11 cellular contexts compared by ENCODE assay signal in genomic region chr2:191565647-191566198, GRCh38.
A peak's percentile ranks its signal among the peaks of the same experiment; 100 is the strongest.
DNase-seq lines count a peak whose midpoint lies in the region; ATAC-seq and TF ChIP-seq lines count a peak whose summit lies in the region.
"Had no signal": no experiment of that assay in that cellular context is flagged by ENCODE, and none has a peak within 500 bp of the region (broad histone marks: within the 10 kb centered on the region; RNA-seq: fewer than 3 reads in every experiment).

No MANE protein-coding gene starts in this region.

- peaks cover 11 to 21% of the 10 kb centered on the region in 2 donors for H3K27me3 Mint-ChIP-seq in CD4-positive, alpha-beta memory T cell

- no peaks in the 10 kb centered on the region for H3K9me3 ChIP-seq in right lobe of liver
- no peaks in the 10 kb centered on the region for H3K9me3 ChIP-seq in CD4-positive, alpha-beta memory T cell (ENCODE audit: control insufficient read depth in 1 of 2, low read length in 2 of 2)
- H3K9me3 ChIP-seq: psoas muscle had no signal

- no peaks in the 10 kb centered on the region for H3K9me3 Mint-ChIP-seq in CD4-positive, alpha-beta memory T cell
- H3K9me3 Mint-ChIP-seq: IgD-negative memory B cell; T-helper 1 cell treated with Interleukin-12 subunit alpha and Interleukin-12 subunit beta and Interleukin-4 antibody, amounts not matched to agents 30 μg/mL and 1 μg/mL, for 36 hours had no signal

- H3K27me3 ChIP-seq in right lobe of liver: peaks cover 0 to 6% of the 10 kb centered on the region in 2 donors
- peaks cover 3% of the 10 kb centered on the region for H3K27me3 ChIP-seq in CD4-positive, alpha-beta memory T cell (ENCODE audit: insufficient read depth, low read length)

- H3K36me3 Mint-ChIP-seq in CD4-positive, alpha-beta memory T cell: no peaks in the 10 kb centered on the region
- H3K36me3 Mint-ChIP-seq: IgD-negative memory B cell had no signal

- H3K4me3 ChIP-seq in NB4 (ENCODE audit: low read depth, low read length) (no peak overlapping the region), right lobe of liver (no peak overlapping the region)
- H3K4me3 ChIP-seq in CD4-positive, alpha-beta memory T cell (ENCODE audit: low read length in 2 of 2): no peak overlapping the region
- H3K4me3 ChIP-seq: psoas muscle had no signal

- ATAC-seq in GM18861 (IDR thresholded peaks at IDR 0.05; ENCODE audit: unreplicated experiment) (peak; percentile 76), HG02798 (IDR thresholded peaks at IDR 0.05; ENCODE audit: poor library complexity, unreplicated experiment) (peak; percentile 51), right lobe of liver (peak in 3 of 4 donors; percentile 11 to 41 (median 33))

- intact Hi-C loops in right lobe of liver (cut with DNase I): loop anchor here (5.0 to 10.0 kb wide), 3 partner anchors 127 to 599 kb away; no protein-coding TSS in a partner anchor
- intact Hi-C loops in CD4-positive, alpha-beta memory T cell (cut with micrococcal nuclease): loop anchor here (1.0 kb wide), 2 partner anchors 126 to 597 kb away; no protein-coding TSS in a partner anchor

- no peak overlapping the region for H3K4me3 Mint-ChIP-seq in CD4-positive, alpha-beta memory T cell
- H3K4me3 Mint-ChIP-seq: IgD-negative memory B cell; T-helper 1 cell treated with Interleukin-12 subunit alpha and Interleukin-12 subunit beta and Interleukin-4 antibody, amounts not matched to agents 30 μg/mL and 1 μg/mL, for 36 hours had no signal

- CTCF ChIA-PET in CD4-positive, alpha-beta memory T cell (lab: Charles Lee; ENCODE audit: partially characterized antibody): interaction anchor here (0.6 to 7.0 kb wide), 16 partner anchors 10 to 597 kb away, joined by 3 to 81 read pairs (median 6); partner anchors contain the start of gene NABP1

- H3K4me1 Mint-ChIP-seq in CD4-positive, alpha-beta memory T cell: peaks cover 9 to 27% (median 19%) of the 10 kb centered on the region in 4 donors

- H3K27ac ChIP-seq in right lobe of liver: no peak overlapping the region
- no peak overlapping the region for H3K27ac ChIP-seq in CD4-positive, alpha-beta memory T cell (ENCODE audit: low read depth, low read length)
- H3K27ac ChIP-seq in substantia nigra (ENCODE audit: low read depth, low read length, poor library complexity, severe bottlenecking): no peak overlapping the region
- H3K27ac ChIP-seq: psoas muscle had no signal

- TF ChIP-seq POLR2A in NB4 (IDR thresholded peaks at IDR 0.05; ENCODE audit: extremely low read depth, insufficient read length): no peak
- no peak for TF ChIP-seq POLR2A in right lobe of liver (IDR thresholded peaks at IDR 0.05)

- TF ChIP-seq CTCF in NB4 (IDR thresholded peaks at IDR 0.05; ENCODE audit: low read depth, low read length): no peak
- TF ChIP-seq CTCF in right lobe of liver (IDR thresholded peaks at IDR 0.05): no peak

- POLR2A ChIA-PET in CD4-positive, alpha-beta memory T cell (lab: Charles Lee; ENCODE audit: partially characterized antibody): interaction anchor here (0.6 to 2.1 kb wide), 2 partner anchors 111 to 136 kb away, joined by 3 to 15 read pairs; partner anchors contain the start of gene NABP1

- no peak overlapping the region for H3K27ac Mint-ChIP-seq in CD4-positive, alpha-beta memory T cell
- H3K27ac Mint-ChIP-seq: IgD-negative memory B cell; T-helper 1 cell treated with Interleukin-12 subunit alpha and Interleukin-12 subunit beta and Interleukin-4 antibody, amounts not matched to agents 30 μg/mL and 1 μg/mL, for 36 hours had no signal

- H3K4me1 ChIP-seq in right lobe of liver: no peaks in the 10 kb centered on the region
- peaks cover 13% of the 10 kb centered on the region for H3K4me1 ChIP-seq in CD4-positive, alpha-beta memory T cell (ENCODE audit: insufficient read depth, low read length)
- H3K4me1 ChIP-seq: psoas muscle had no signal

- DNase-seq in NB4 (ENCODE audit: low read depth): peak; percentile 60
- DNase-seq in right lobe of liver: no peak
- no peak for DNase-seq in NCI-H2196 treated with DMSO at 0.1 percent for 48 hours (lab: John Stamatoyannopoulos, UW; ENCODE audit: unreplicated experiment)
- no peak for DNase-seq in CD4-positive, alpha-beta memory T cell
- no peak for DNase-seq in substantia nigra (lab: John Stamatoyannopoulos, UW)
- DNase-seq in epidermal melanocyte (ENCODE audit: insufficient read length, low spot score): no peak

- H3K36me3 ChIP-seq in right lobe of liver: no peaks in the 10 kb centered on the region
- no peaks in the 10 kb centered on the region for H3K36me3 ChIP-seq in CD4-positive, alpha-beta memory T cell (ENCODE audit: insufficient read depth, low read length)

- 39% methylated on average over 4 of the region's 4 CpGs for WGBS in right lobe of liver (ENCODE audit: insufficient coverage, low coverage, low lambda C conversion rate, missing lambda C conversion rate)
